8 cellular contexts compared by ENCODE assay signal in genomic region chr6:152170702-152171667, GRCh38.
DNase-seq lines count a peak whose midpoint lies in the region; ATAC-seq and TF ChIP-seq lines count a peak whose summit lies in the region.

No MANE protein-coding gene starts in this region.

- CTCF ChIA-PET in activated B cell treated with CpG ODN at 0.5 μM for 24 hours (lab: Charles Lee) = interaction anchor here (1.1 kb wide), 2 partner anchors 406 to 480 kb away, joined by 3 to 4 read pairs; no protein-coding TSS in a partner anchor

- H3K9me3 Mint-ChIP-seq in activated B cell treated with CpG ODN at 0.5 μM for 24 hours = peaks cover 11% of the 10 kb centered on the region

- H3K79me2 ChIP-seq in fibroblast of lung (ENCODE audit: control insufficient read depth, insufficient read depth, low read length) = no peaks in the 10 kb centered on the region

- H3K27me3 Mint-ChIP-seq in activated B cell treated with CpG ODN at 0.5 μM for 24 hours = no peaks in the 10 kb centered on the region

- H3K9ac ChIP-seq in fibroblast of lung (ENCODE audit: insufficient read depth, low read length) = no peak overlapping the region

- H3K27ac ChIP-seq in fibroblast of lung (ENCODE audit: insufficient read depth, low read length) = no peak overlapping the region

- H3K4me3 Mint-ChIP-seq in activated B cell treated with CpG ODN at 0.5 μM for 24 hours = peak overlapping the region; percentile 61

- H3K4me3 ChIP-seq in fibroblast of lung (replicated peaks in 1 of 4; ENCODE audit: control extremely low read depth in 1 of 4, insufficient read depth in 1 of 4, low read depth in 3 of 4, low read length in 4 of 4) = no peak overlapping the region

- peak overlapping the region; percentile 93 for H3K27ac Mint-ChIP-seq in activated B cell treated with CpG ODN at 0.5 μM for 24 hours

- DNase-seq in activated B cell treated with CpG ODN at 0.5 μM for 24 hours (no peak), fibroblast of lung (ENCODE audit: low read depth in 2 of 2) (peak; percentile 16 to 97), NCI-H1930 (lab: John Stamatoyannopoulos, UW) (no peak), ecto neural progenitor cell (ENCODE audit: low spot score) (no peak), epidermal melanocyte (ENCODE audit: insufficient read length, low spot score) (no peak)
- DNase-seq in stimulated activated CD8-positive, alpha-beta memory T cell treated with anti-CD3 and anti-CD28 coated beads, Interleukin-4, amount 100 ng/mL, for 24 hours (ENCODE audit: low read depth) = peak; percentile 26

- no peaks in the 10 kb centered on the region for H4K20me1 ChIP-seq in fibroblast of lung (ENCODE audit: control insufficient read depth, extremely low read depth, insufficient read depth, low read length)

- no peaks in the 10 kb centered on the region for H3K9me3 ChIP-seq in fibroblast of lung (ENCODE audit: control insufficient read depth, insufficient read depth, low read depth, low read length)

- ATAC-seq in GM18517 (IDR thresholded peaks at IDR 0.05; ENCODE audit: unreplicated experiment) = peak; percentile 95
- ATAC-seq in HG02759 (IDR thresholded peaks at IDR 0.05; ENCODE audit: unreplicated experiment) = peak; percentile 96
- peak; percentile 81 for ATAC-seq in activated B cell treated with CpG ODN at 0.5 μM for 24 hours (ENCODE audit: low read depth)

- no peaks in the 10 kb centered on the region for H3K27me3 ChIP-seq in fibroblast of lung (ENCODE audit: control insufficient read depth, insufficient read depth, low read length)

- intact Hi-C loops in activated B cell treated with CpG ODN at 0.5 μM for 24 hours (cut with micrococcal nuclease) = loop anchor here (1.0 to 5.0 kb wide), 3 partner anchors 11 to 469 kb away; no protein-coding TSS in a partner anchor

- H3K4me1 ChIP-seq in fibroblast of lung (ENCODE audit: control insufficient read depth, extremely low read depth, insufficient read depth, low read length) = no peaks in the 10 kb centered on the region

- H3K36me3 Mint-ChIP-seq in activated B cell treated with CpG ODN at 0.5 μM for 24 hours (ENCODE audit: low read depth) = peaks cover 72% of the 10 kb centered on the region

- H2AFZ ChIP-seq in fibroblast of lung (ENCODE audit: low read length) = no peak overlapping the region

- H3K4me1 Mint-ChIP-seq in activated B cell treated with CpG ODN at 0.5 μM for 24 hours = peaks cover 38% of the 10 kb centered on the region

- TF ChIP-seq CTCF in activated B cell treated with CpG ODN at 0.5 μM for 24 hours (IDR thresholded peaks at IDR 0.05) (no peak), fibroblast of lung (conservative IDR thresholded peaks at IDR 0.05 in 1 of 2, IDR thresholded peaks at IDR 0.05 in 1 of 2; ENCODE audit: low read depth in 1 of 2, low read length in 2 of 2) (no peak)

- POLR2A ChIA-PET in activated B cell treated with CpG ODN at 0.5 μM for 24 hours (lab: Charles Lee) = interaction anchor here (0.6 to 3.8 kb wide), 4 partner anchors 11 to 413 kb away, joined by 3 to 26 read pairs (median 5); no protein-coding TSS in a partner anchor

- H3K36me3 ChIP-seq in fibroblast of lung (ENCODE audit: control insufficient read depth, insufficient read depth, low read length) = no peaks in the 10 kb centered on the region

- H3K4me2 ChIP-seq in fibroblast of lung (ENCODE audit: extremely low read depth, insufficient read depth, low read length) = no peak overlapping the region

Comparison
In these comparisons a context has a peak if more than half of its experiments do, and no peak if none do; other contexts are left out.
1. DNase-seq: peak in fibroblast of lung (2 of 2) and stimulated activated CD8-positive, alpha-beta memory T cell treated with anti-CD3 and anti-CD28 coated beads, Interleukin-4, amount 100 ng/mL, for 24 hours (single experiment); none in activated B cell treated with CpG ODN at 0.5 μM for 24 hours (single experiment), NCI-H1930 (0 of 2), ecto neural progenitor cell (single experiment) and epidermal melanocyte (single experiment).
2. Peak in every context shown above with its lines, with median percentiles within 50 percentile points of each other: ATAC-seq.